Comparison of ENCODE assay signal across 7 cellular contexts in the genomic region with DNA sequence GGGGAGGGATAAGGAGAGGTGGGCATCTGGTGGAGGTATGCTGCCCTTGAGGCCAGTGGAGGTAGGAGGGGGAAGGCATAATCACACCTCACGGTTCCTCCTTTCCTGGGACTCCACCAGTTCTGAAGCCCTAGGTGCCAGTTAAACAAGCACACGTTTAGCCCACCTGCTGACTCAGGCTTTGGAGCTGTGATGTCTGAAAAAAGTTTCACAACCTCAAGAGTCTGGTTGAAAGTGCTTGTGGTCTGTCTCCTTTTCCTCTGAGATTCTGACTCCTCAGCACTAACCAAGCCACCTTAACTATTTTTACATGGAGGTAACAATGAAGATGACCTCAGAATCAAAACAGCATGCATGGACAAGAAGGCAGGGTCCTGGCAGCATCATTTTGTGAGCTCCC. TPM values are rescaled to one million over a fixed set of nuclear protein-coding genes. Genes with fewer than 3 reads are reported as not detected.
DNase-seq lines count a peak whose midpoint lies in the region; ATAC-seq and TF ChIP-seq lines count a peak whose summit lies in the region.

No MANE protein-coding gene starts in this region.

- H3F3A ChIP-seq in GM23338 (replicated peaks; ENCODE audit: low read depth) = 0 out of 2 replicates have a peak, but pooled peaks cover 3% of the 10 kb centered on the region

- ATAC-seq in GM18520 (IDR thresholded peaks at IDR 0.05; ENCODE audit: unreplicated experiment) = peak; percentile 89
- ATAC-seq in GM23338 = no peak

- no peak overlapping the region for H3K4me3 ChIP-seq in GM23338

- H3K4me1 ChIP-seq in GM23338 (ENCODE audit: insufficient read depth) = no peaks in the 10 kb centered on the region

- H3K36me3 ChIP-seq in GM23338 (ENCODE audit: insufficient read depth) = peaks cover 22% of the 10 kb centered on the region

- H3K27me3 Mint-ChIP-seq in GM23338 (ENCODE audit: insufficient read depth, low read depth, poor library complexity) (no peaks in the 10 kb centered on the region), glutamatergic neuron (ENCODE audit: unreplicated experiment) (peaks cover 3% of the 10 kb centered on the region), Calu3 (ENCODE audit: unreplicated experiment) (no peaks in the 10 kb centered on the region)

- H3K4me2 ChIP-seq in GM23338 = no peak overlapping the region

- intact Hi-C loops in Calu3 (cut with micrococcal nuclease; ENCODE audit: unreplicated experiment) = no loop called here

- H3K36me3 Mint-ChIP-seq in GM23338 (ENCODE audit: low read depth) = peaks cover 53% of the 10 kb centered on the region
- H3K36me3 Mint-ChIP-seq in glutamatergic neuron (ENCODE audit: unreplicated experiment) = no peaks in the 10 kb centered on the region
- H3K36me3 Mint-ChIP-seq in Calu3 (ENCODE audit: insufficient read depth, unreplicated experiment) = peaks cover 50% of the 10 kb centered on the region

- no peak overlapping the region for H2AFZ ChIP-seq in GM23338

- H3K27me3 ChIP-seq in GM23338 (ENCODE audit: insufficient read depth) = no peaks in the 10 kb centered on the region

- peaks cover 7% of the 10 kb centered on the region for H3K4me1 Mint-ChIP-seq in GM23338
- H3K4me1 Mint-ChIP-seq in glutamatergic neuron (ENCODE audit: low read depth, unreplicated experiment) = peaks cover 42% of the 10 kb centered on the region
- no peaks in the 10 kb centered on the region for H3K4me1 Mint-ChIP-seq in Calu3 (ENCODE audit: low read depth, unreplicated experiment)

- TF ChIP-seq CTCF in GM23338 (conservative IDR thresholded peaks at IDR 0.05; ENCODE audit: low read depth in 2 of 2) (no peak), glutamatergic neuron (IDR thresholded peaks at IDR 0.05; ENCODE audit: partially characterized antibody, unreplicated experiment) (no peak), Calu3 (IDR thresholded peaks at IDR 0.05; ENCODE audit: unreplicated experiment) (no peak)

- CTCF ChIA-PET in Calu3 (lab: Charles Lee) = interaction anchor here (0.6 to 1.1 kb wide), 2 partner anchors 28 to 197 kb away, joined by 3 to 4 read pairs; no protein-coding TSS in a partner anchor

- BruUV-seq in Calu3 (replicated peaks; lab: Mats Ljungman, UMichigan) = no TSS peak

- no peaks in the 10 kb centered on the region for H3K9me2 ChIP-seq in GM23338 (ENCODE audit: insufficient read depth)

- H3K9me3 Mint-ChIP-seq in GM23338 (no peaks in the 10 kb centered on the region), glutamatergic neuron (ENCODE audit: unreplicated experiment) (peaks cover 2% of the 10 kb centered on the region), Calu3 (ENCODE audit: low read depth, unreplicated experiment) (no peaks in the 10 kb centered on the region)

- peak overlapping the region; percentile 60; the same call in 1 of the 2 replicates for H3K27ac Mint-ChIP-seq in GM23338
- H3K27ac Mint-ChIP-seq in glutamatergic neuron (ENCODE audit: unreplicated experiment) = peak overlapping the region; percentile 90
- no peak overlapping the region for H3K27ac Mint-ChIP-seq in Calu3 (ENCODE audit: unreplicated experiment)

- H3K4me3 Mint-ChIP-seq in GM23338 (no peak overlapping the region), glutamatergic neuron (ENCODE audit: unreplicated experiment) (peak overlapping the region; percentile 11), Calu3 (ENCODE audit: low read depth, unreplicated experiment) (no peak overlapping the region)

- no peaks in the 10 kb centered on the region for H3K79me2 ChIP-seq in GM23338 (replicated peaks; ENCODE audit: insufficient read depth)

- no peaks in the 10 kb centered on the region for H4K20me1 ChIP-seq in GM23338 (replicated peaks; ENCODE audit: insufficient read depth)

- no peak overlapping the region; the same call in 1 of the 2 replicates for H3K27ac ChIP-seq in GM23338 (ENCODE audit: low read depth)

- DNase-seq in GM23338 (ENCODE audit: low spot score) = no peak
- peak; percentile 83 for DNase-seq in M059J (ENCODE audit: low read depth)
- no peak for DNase-seq in glutamatergic neuron
- no peak for DNase-seq in RKO (ENCODE audit: low spot score)
- no peak for DNase-seq in Calu3
- DNase-seq in HT-29 (ENCODE audit: low spot score) = no peak

TF ChIP-seq in GM23338, 12 proteins besides CTCF, POLR2A, EP300 and RAD21 (continues in another document):
- TF ChIP-seq EZH2phosphoT487 (IDR thresholded peaks at IDR 0.05; ENCODE audit: unreplicated experiment) (no peak), ZNF331 (CRISPR knock-in tag; IDR thresholded peaks at IDR 0.05; ENCODE audit: low read depth) (no peak)
- TF ChIP-seq, protein P1, sequence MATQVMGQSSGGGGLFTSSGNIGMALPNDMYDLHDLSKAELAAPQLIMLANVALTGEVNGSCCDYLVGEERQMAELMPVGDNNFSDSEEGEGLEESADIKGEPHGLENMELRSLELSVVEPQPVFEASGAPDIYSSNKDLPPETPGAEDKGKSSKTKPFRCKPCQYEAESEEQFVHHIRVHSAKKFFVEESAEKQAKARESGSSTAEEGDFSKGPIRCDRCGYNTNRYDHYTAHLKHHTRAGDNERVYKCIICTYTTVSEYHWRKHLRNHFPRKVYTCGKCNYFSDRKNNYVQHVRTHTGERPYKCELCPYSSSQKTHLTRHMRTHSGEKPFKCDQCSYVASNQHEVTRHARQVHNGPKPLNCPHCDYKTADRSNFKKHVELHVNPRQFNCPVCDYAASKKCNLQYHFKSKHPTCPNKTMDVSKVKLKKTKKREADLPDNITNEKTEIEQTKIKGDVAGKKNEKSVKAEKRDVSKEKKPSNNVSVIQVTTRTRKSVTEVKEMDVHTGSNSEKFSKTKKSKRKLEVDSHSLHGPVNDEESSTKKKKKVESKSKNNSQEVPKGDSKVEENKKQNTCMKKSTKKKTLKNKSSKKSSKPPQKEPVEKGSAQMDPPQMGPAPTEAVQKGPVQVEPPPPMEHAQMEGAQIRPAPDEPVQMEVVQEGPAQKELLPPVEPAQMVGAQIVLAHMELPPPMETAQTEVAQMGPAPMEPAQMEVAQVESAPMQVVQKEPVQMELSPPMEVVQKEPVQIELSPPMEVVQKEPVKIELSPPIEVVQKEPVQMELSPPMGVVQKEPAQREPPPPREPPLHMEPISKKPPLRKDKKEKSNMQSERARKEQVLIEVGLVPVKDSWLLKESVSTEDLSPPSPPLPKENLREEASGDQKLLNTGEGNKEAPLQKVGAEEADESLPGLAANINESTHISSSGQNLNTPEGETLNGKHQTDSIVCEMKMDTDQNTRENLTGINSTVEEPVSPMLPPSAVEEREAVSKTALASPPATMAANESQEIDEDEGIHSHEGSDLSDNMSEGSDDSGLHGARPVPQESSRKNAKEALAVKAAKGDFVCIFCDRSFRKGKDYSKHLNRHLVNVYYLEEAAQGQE (IDR thresholded peaks at IDR 0.05; ENCODE audit: unreplicated experiment) = no peak

RNA-seq across cellular contexts. Expression of gene HPS3, which starts 23.0 kb away (rescaled TPM):
- total RNA-seq in GM23338 (2014; rRNA removed; shearing (Covaris generic)) = 61.9 and 66.8 TPM in 2 replicates
- 40.9 and 41.7 TPM in 2 replicates for polyA plus RNA-seq in GM23338 (2016; fragmentation: Nextera tagmentation; extraction: Ambion mirVana)
- 55.7 and 62.2 TPM in 2 replicates for total RNA-seq in M059J (2014; rRNA removed; shearing (Covaris generic))
- total RNA-seq in glutamatergic neuron (ENCODE audit: unreplicated experiment) = 12.1 TPM
- total RNA-seq in Calu3 (2022) = 46.4 and 49.5 TPM in 2 replicates
- total RNA-seq in HT-29 (2014; rRNA removed; shearing (Covaris generic)) = 12.7 and 14.1 TPM in 2 replicates
